ENCODE assay signal across 22 cellular contexts in genomic region chr11:117573326-117573725, GRCh38.
"Had no signal": no experiment of that assay in that cellular context is flagged by ENCODE, and none has a peak within 500 bp of the region (broad histone marks: within the 10 kb centered on the region; RNA-seq: fewer than 3 reads in every experiment).

No MANE protein-coding gene starts in this region.

- H3K27ac ChIP-seq: HL-60, KMS-11, RWPE1, SJCRH30 had no signal

- ATAC-seq: K562, Panc1, PC-3, SK-N-SH treated with all-trans-retinoic acid at 6 μM for 48 hours had no signal

- H3K4me3 ChIP-seq: K562, SJCRH30 had no signal

- DNase-seq: Kasumi-1, MM.1S, NCI-H1092 treated with DMSO at 0.1 percent for 48 hours, NCI-H187, NCI-H2029, NCI-H2081 treated with DMSO at 0.1 percent for 48 hours, NCI-H2171, NCI-H226, NCI-H446, NCI-H510A, NCI-H524 treated with DMSO at 0.1 percent for 48 hours, NCI-H69, NCI-H774, PC-3, SHP77 treated with DMSO at 0.1 percent for 48 hours, SJCRH30 had no signal

- H3K9me3 ChIP-seq: SJCRH30 had no signal

- H3K27me3 ChIP-seq: SJCRH30 had no signal

- H3K36me3 ChIP-seq: SJCRH30 had no signal

- H3K4me1 ChIP-seq: SJCRH30 had no signal
